Comparison of ENCODE assay signal across 17 cellular contexts in the genomic region with DNA sequence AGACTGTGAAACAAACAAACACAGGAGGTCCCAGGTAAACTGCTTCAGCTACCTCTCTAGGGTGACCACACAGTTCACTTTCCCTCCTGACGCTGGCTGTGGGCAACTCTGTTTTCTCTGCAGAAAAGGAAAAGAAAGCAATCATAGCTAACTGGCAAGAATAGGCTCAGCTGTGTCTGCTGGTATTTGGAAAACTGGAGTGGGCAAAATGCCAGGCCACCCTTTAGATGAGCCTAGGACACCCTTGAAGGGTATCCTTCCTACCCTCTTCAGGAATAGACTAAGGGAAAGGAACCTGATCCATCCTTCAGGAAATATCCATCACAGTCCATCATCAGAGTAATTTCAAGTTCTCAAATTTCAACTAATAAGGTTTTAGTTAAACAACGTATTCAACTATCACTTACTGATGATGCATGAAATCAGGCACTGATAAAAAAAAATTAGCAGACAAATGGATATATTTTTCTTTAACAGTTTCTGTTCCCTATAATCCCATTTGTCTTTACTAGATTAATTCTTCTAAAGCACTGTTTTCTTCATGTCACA.
DNase-seq lines count a peak whose midpoint lies in the region; ATAC-seq and TF ChIP-seq lines count a peak whose summit lies in the region.
"Had no signal": no experiment of that assay in that cellular context is flagged by ENCODE, and none has a peak within 500 bp of the region (broad histone marks: within the 10 kb centered on the region; RNA-seq: fewer than 3 reads in every experiment).

No MANE protein-coding gene starts in this region.

- peak overlapping the region; percentile 59 for H3K18ac ChIP-seq in trophoblast cell (ENCODE audit: low read length)

- no peak overlapping the region for H3K4me3 Mint-ChIP-seq in activated T-cell treated with anti-CD3 and anti-CD28 coated beads, Interleukin-2, amount 50 U/mL, for 72 hours
- no peak overlapping the region for H3K4me3 Mint-ChIP-seq in activated T-cell treated with anti-CD3 and anti-CD28 coated beads, Interleukin-2, amount 50 U/mL, for 4 hours
- H3K4me3 Mint-ChIP-seq in HFFc6 (peak overlapping the region; percentile 72), WTC11 (no peak overlapping the region), CD14-positive monocyte (no peak overlapping the region)
- no peak overlapping the region for H3K4me3 Mint-ChIP-seq in naive thymus-derived CD8-positive, alpha-beta T cell
- H3K4me3 Mint-ChIP-seq: immature natural killer cell, memory B cell, neural crest cell, T-helper 17 cell had no signal

- H3K27ac Mint-ChIP-seq in activated T-cell treated with anti-CD3 and anti-CD28 coated beads, Interleukin-2, amount 50 U/mL, for 72 hours: peak overlapping the region; percentile 18
- H3K27ac Mint-ChIP-seq in HFFc6: peak overlapping the region; percentile 22; the same call in 1 of the 2 replicates
- H3K27ac Mint-ChIP-seq in WTC11: no peak overlapping the region
- H3K27ac Mint-ChIP-seq in naive thymus-derived CD8-positive, alpha-beta T cell: no peak overlapping the region
- H3K27ac Mint-ChIP-seq in CD14-positive monocyte: no peak overlapping the region
- H3K27ac Mint-ChIP-seq: immature natural killer cell, memory B cell, T-helper 17 cell had no signal

- no peak overlapping the region for H3K4me2 ChIP-seq in trophoblast cell (ENCODE audit: low read length)

- H3K23ac ChIP-seq in trophoblast cell (ENCODE audit: low read length): no peak overlapping the region

- H3K79me1 ChIP-seq in trophoblast cell (ENCODE audit: low read length): no peaks in the 10 kb centered on the region

- no peak overlapping the region for H4K12ac ChIP-seq in trophoblast cell (ENCODE audit: low read depth, low read length)

- H4K8ac ChIP-seq in trophoblast cell (ENCODE audit: low read depth, low read length): no peak overlapping the region

- no peaks in the 10 kb centered on the region for H3K27me3 Mint-ChIP-seq in activated T-cell treated with anti-CD3 and anti-CD28 coated beads, Interleukin-2, amount 50 U/mL, for 72 hours (ENCODE audit: low read depth)
- H3K27me3 Mint-ChIP-seq in activated T-cell treated with anti-CD3 and anti-CD28 coated beads, Interleukin-2, amount 50 U/mL, for 4 hours (ENCODE audit: low read depth): no peaks in the 10 kb centered on the region
- H3K27me3 Mint-ChIP-seq in HFFc6 (ENCODE audit: insufficient read depth) (no peaks in the 10 kb centered on the region), WTC11 (ENCODE audit: low read depth) (no peaks in the 10 kb centered on the region), CD14-positive monocyte (ENCODE audit: low read depth in 3 of 3) (peaks cover 0 to 3% (median 0%) of the 10 kb centered on the region in 3 donors)
- no peaks in the 10 kb centered on the region for H3K27me3 Mint-ChIP-seq in naive thymus-derived CD8-positive, alpha-beta T cell
- H3K27me3 Mint-ChIP-seq: memory B cell, T-helper 17 cell had no signal

- no peak for DNase-seq in activated T-cell treated with anti-CD3 and anti-CD28 coated beads, Interleukin-2, amount 50 U/mL, for 72 hours
- no peak for DNase-seq in activated T-cell treated with anti-CD3 and anti-CD28 coated beads, Interleukin-2, amount 50 U/mL, for 4 hours
- DNase-seq in HFFc6 (no peak), WTC11 (ENCODE audit: low spot score) (no peak), trophoblast cell (no peak), CD14-positive monocyte (ENCODE audit: low spot score) (no peak)
- DNase-seq in naive thymus-derived CD8-positive, alpha-beta T cell: no peak
- DNase-seq: activated CD4-positive, CD25-positive, alpha-beta regulatory T cell; activated naive CD4-positive, alpha-beta T cell treated with Interleukin-2 at 50 U/mL for 16 hours; glutamatergic neuron; immature natural killer cell; NCI-H1436 treated with DMSO at 0.1 percent for 48 hours; T-helper 17 cell had no signal

- peaks cover 3 to 8% of the 10 kb centered on the region in 2 donors for H3K36me3 Mint-ChIP-seq in activated T-cell treated with anti-CD3 and anti-CD28 coated beads, Interleukin-2, amount 50 U/mL, for 72 hours (ENCODE audit: insufficient read depth in 2 of 2)
- H3K36me3 Mint-ChIP-seq in activated T-cell treated with anti-CD3 and anti-CD28 coated beads, Interleukin-2, amount 50 U/mL, for 4 hours (ENCODE audit: insufficient read depth): peaks cover 15% of the 10 kb centered on the region
- peaks cover 16% of the 10 kb centered on the region for H3K36me3 Mint-ChIP-seq in HFFc6 (ENCODE audit: low read depth)
- no peaks in the 10 kb centered on the region for H3K36me3 Mint-ChIP-seq in WTC11
- H3K36me3 Mint-ChIP-seq in naive thymus-derived CD8-positive, alpha-beta T cell: peaks cover 4 to 12% (median 6%) of the 10 kb centered on the region in 3 donors
- H3K36me3 Mint-ChIP-seq in CD14-positive monocyte: no peaks in the 10 kb centered on the region

- H2AK5ac ChIP-seq in trophoblast cell (ENCODE audit: low read length): no peak overlapping the region

- H2BK12ac ChIP-seq in trophoblast cell (ENCODE audit: low read length): no peak overlapping the region

- peaks cover 49% of the 10 kb centered on the region for H3K4me1 Mint-ChIP-seq in activated T-cell treated with anti-CD3 and anti-CD28 coated beads, Interleukin-2, amount 50 U/mL, for 72 hours (ENCODE audit: low read depth)
- peaks cover 34% of the 10 kb centered on the region for H3K4me1 Mint-ChIP-seq in activated T-cell treated with anti-CD3 and anti-CD28 coated beads, Interleukin-2, amount 50 U/mL, for 4 hours (ENCODE audit: low read depth)
- H3K4me1 Mint-ChIP-seq in HFFc6 (ENCODE audit: low read depth) (peaks cover 48% of the 10 kb centered on the region), WTC11 (peaks cover 11% of the 10 kb centered on the region), CD14-positive monocyte (no peaks in the 10 kb centered on the region)
- H3K4me1 Mint-ChIP-seq in naive thymus-derived CD8-positive, alpha-beta T cell: peaks cover 1 to 31% (median 23%) of the 10 kb centered on the region in 4 donors
- H3K4me1 Mint-ChIP-seq: neural crest cell had no signal

- CTCF ChIA-PET in WTC11 (lab: Charles Lee): no interaction called here

- no peak overlapping the region for H3K9ac ChIP-seq in trophoblast cell (ENCODE audit: low read length)

- no peaks in the 10 kb centered on the region for H3K9me3 Mint-ChIP-seq in activated T-cell treated with anti-CD3 and anti-CD28 coated beads, Interleukin-2, amount 50 U/mL, for 72 hours
- H3K9me3 Mint-ChIP-seq in activated T-cell treated with anti-CD3 and anti-CD28 coated beads, Interleukin-2, amount 50 U/mL, for 4 hours: no peaks in the 10 kb centered on the region
- H3K9me3 Mint-ChIP-seq in HFFc6: no peaks in the 10 kb centered on the region
- peaks cover 5% of the 10 kb centered on the region; the same call in 1 of the 2 replicates for H3K9me3 Mint-ChIP-seq in WTC11
- H3K9me3 Mint-ChIP-seq in naive thymus-derived CD8-positive, alpha-beta T cell: peaks cover 0 to 2% (median 0%) of the 10 kb centered on the region in 9 donors
- no peaks in the 10 kb centered on the region for H3K9me3 Mint-ChIP-seq in CD14-positive monocyte
- H3K9me3 Mint-ChIP-seq: immature natural killer cell had no signal

- POLR2A ChIA-PET in WTC11 (lab: Charles Lee): no interaction called here
- POLR2A ChIA-PET in naive thymus-derived CD8-positive, alpha-beta T cell (lab: Charles Lee): interaction anchor here (0.6 kb wide), 1 partner anchor 12 kb away, joined by 3 read pairs; no protein-coding TSS in a partner anchor

- no CpG with 5 or more reads among the region's 2 CpGs for WGBS in trophoblast cell (ENCODE audit: extremely low coverage, insufficient coverage, insufficient read length)

- no peak overlapping the region for H4K91ac ChIP-seq in trophoblast cell (ENCODE audit: low read depth, low read length)

- no peak overlapping the region for H3K4me3 ChIP-seq in trophoblast cell (ENCODE audit: low read depth, low read length)
- H3K4me3 ChIP-seq: HAP-1 had no signal

- no peak overlapping the region for H3K4ac ChIP-seq in trophoblast cell (ENCODE audit: low read depth, low read length)

- no peaks in the 10 kb centered on the region for H3K4me1 ChIP-seq in trophoblast cell (ENCODE audit: control insufficient read depth in 1 of 2, insufficient read depth in 2 of 2, low read length in 2 of 2)

- TF ChIP-seq CTCF in HFFc6 (IDR thresholded peaks at IDR 0.05) (no peak), WTC11 (IDR thresholded peaks at IDR 0.05) (no peak), CD14-positive monocyte (IDR thresholded peaks at IDR 0.05) (no peak)

- H2AFZ ChIP-seq in trophoblast cell (ENCODE audit: insufficient read depth, low read length, poor library complexity): no peak overlapping the region

- H3K27me3 ChIP-seq in trophoblast cell (ENCODE audit: insufficient read depth, low read length): no peaks in the 10 kb centered on the region

- H3K9me3 ChIP-seq in trophoblast cell (ENCODE audit: insufficient read depth, low read depth, low read length): no peaks in the 10 kb centered on the region
- H3K9me3 ChIP-seq: HAP-1 had no signal

- no peak overlapping the region for H2BK5ac ChIP-seq in trophoblast cell (ENCODE audit: low read depth, low read length, poor library complexity)

- H3K79me2 ChIP-seq in trophoblast cell (ENCODE audit: control insufficient read depth, insufficient read depth, low read length, poor library complexity): no peaks in the 10 kb centered on the region

- intact Hi-C loops in CD14-positive monocyte (cut with micrococcal nuclease): no loop called here

- no peak overlapping the region for H3K14ac ChIP-seq in trophoblast cell (ENCODE audit: low read length)

- no peak overlapping the region for H3K27ac ChIP-seq in trophoblast cell (ENCODE audit: low read depth, low read length)

- no peak overlapping the region for H2BK120ac ChIP-seq in trophoblast cell (ENCODE audit: insufficient read depth, low read length, poor library complexity)

- no peaks in the 10 kb centered on the region for H3K36me3 ChIP-seq in trophoblast cell (ENCODE audit: control insufficient read depth in 1 of 2, insufficient read depth in 2 of 2, low read length in 2 of 2)
- H3K36me3 ChIP-seq: HAP-1 had no signal

- ATAC-seq in activated T-cell treated with anti-CD3 and anti-CD28 coated beads, Interleukin-2, amount 50 U/mL, for 72 hours (replicated peaks in 1 of 2): no peak
- no peak for ATAC-seq in activated T-cell treated with anti-CD3 and anti-CD28 coated beads, Interleukin-2, amount 50 U/mL, for 4 hours
- ATAC-seq in WTC11 (peak; percentile 36; the same call in 1 of the 2 replicates), HG02763 (IDR thresholded peaks at IDR 0.05; ENCODE audit: unreplicated experiment) (no peak)
- no peak for ATAC-seq in naive thymus-derived CD8-positive, alpha-beta T cell
- ATAC-seq: T-helper 17 cell had no signal

TF ChIP-seq in WTC11, 78 proteins besides CTCF, POLR2A, EP300 and RAD21 (continues in another document):
- TF ChIP-seq TP53 (CRISPR knock-in tag; IDR thresholded peaks at IDR 0.05) (no peak), SP1 (CRISPR knock-in tag; conservative IDR thresholded peaks at IDR 0.05) (no peak), SOX15 (CRISPR knock-in tag; IDR thresholded peaks at IDR 0.05) (no peak)

Comparison
In these comparisons a context has a peak if more than half of its experiments do, and no peak if none do; other contexts are left out.
1. H3K27ac Mint-ChIP-seq: peak in activated T-cell treated with anti-CD3 and anti-CD28 coated beads, Interleukin-2, amount 50 U/mL, for 72 hours (single experiment) and HFFc6 (single experiment); none in WTC11 (single experiment), naive thymus-derived CD8-positive, alpha-beta T cell (0 of 10) and CD14-positive monocyte (0 of 7).